ENCODE assay signal across 1 cellular context in genomic region chr1:38029081-38029681, GRCh38.
TF ChIP-seq lines count a peak whose summit lies in the region.

No MANE protein-coding gene starts in this region.

TF ChIP-seq in GM12878, 131 proteins besides CTCF, POLR2A, EP300 and RAD21:
- TF ChIP-seq MYC (IDR thresholded peaks at IDR 0.05; ENCODE audit: insufficient read depth, insufficient read length, insufficient replicate concordance, low read length, severe bottlenecking) (no peak), ZBTB33 (IDR thresholded peaks at IDR 0.05) (peak; percentile 72; the same call in 1 of the 2 replicates)
